Comparison of ENCODE assay signal across 8 cellular contexts in genomic region chr22:19631899-19632670, GRCh38.
DNase-seq lines count a peak whose midpoint lies in the region; ATAC-seq and TF ChIP-seq lines count a peak whose summit lies in the region.

No MANE protein-coding gene starts in this region.

- H3K4me1 Mint-ChIP-seq in glutamatergic neuron (ENCODE audit: low read depth, unreplicated experiment), result peaks cover 12% of the 10 kb centered on the region

- H3K4me3 Mint-ChIP-seq in glutamatergic neuron (ENCODE audit: unreplicated experiment), result no peak overlapping the region

- H3K27ac Mint-ChIP-seq in glutamatergic neuron (ENCODE audit: unreplicated experiment), result no peak overlapping the region

- H4K20me1 ChIP-seq in BLaER1, result no peaks in the 10 kb centered on the region

- peaks cover 7% of the 10 kb centered on the region for H3K27me3 Mint-ChIP-seq in glutamatergic neuron (ENCODE audit: unreplicated experiment)

- H3K36me3 ChIP-seq in BLaER1 (no peaks in the 10 kb centered on the region), ascending aorta (no peaks in the 10 kb centered on the region)

- peaks cover 10% of the 10 kb centered on the region for H3K4me1 ChIP-seq in BLaER1
- H3K4me1 ChIP-seq in ascending aorta, result no peaks in the 10 kb centered on the region

- H3K9me3 Mint-ChIP-seq in glutamatergic neuron (ENCODE audit: unreplicated experiment), result peaks cover 3% of the 10 kb centered on the region

- H3K9ac ChIP-seq in BLaER1, result no peak overlapping the region

- H3K27me3 ChIP-seq in BLaER1 (no peaks in the 10 kb centered on the region), ascending aorta (no peaks in the 10 kb centered on the region)

- TF ChIP-seq CTCF in glutamatergic neuron (IDR thresholded peaks at IDR 0.05; ENCODE audit: partially characterized antibody, unreplicated experiment), result peak; percentile 58
- peak in 1 of 3 experiments; percentile 21 for TF ChIP-seq CTCF in ascending aorta (IDR thresholded peaks at IDR 0.05)

- H3K27ac ChIP-seq in BLaER1, result no peak overlapping the region
- no peak overlapping the region for H3K27ac ChIP-seq in ascending aorta

- intact Hi-C loops in ascending aorta (cut with DNase I), result loop anchor here (2.0 to 10.0 kb wide), 2 partner anchors 83 to 487 kb away; partner anchors contain the start of genes ESS2 and SEPTIN5

- in situ Hi-C loops in SK-MEL-5 (cut with HindIII; ENCODE audit: low pct_unique_long_range_greater_than_20kb, low sequenced_read_pairs), result no loop called here

- H3K4me2 ChIP-seq in BLaER1, result 0 out of 2 replicates have a peak overlapping the region, but pooled peaks have one; percentile 4

- peak; percentile 14 for DNase-seq in HCEC 1CT
- DNase-seq in SK-MEL-5 (ENCODE audit: low read depth, low spot score), result peak; percentile 72
- DNase-seq in glutamatergic neuron, result no peak
- DNase-seq in ascending aorta (ENCODE audit: low spot score in 2 of 2), result no peak
- no peak for DNase-seq in hippocampal formation (lab: John Stamatoyannopoulos, UW)
- no peak for DNase-seq in DMS79 treated with DMSO at 0.1 percent for 48 hours (lab: John Stamatoyannopoulos, UW)

- no peak for ATAC-seq in HG02763 (IDR thresholded peaks at IDR 0.05; ENCODE audit: unreplicated experiment)

- H3K9me3 ChIP-seq in BLaER1, result no peaks in the 10 kb centered on the region
- no peaks in the 10 kb centered on the region for H3K9me3 ChIP-seq in ascending aorta

- H3K4me3 ChIP-seq in BLaER1 (no peak overlapping the region), ascending aorta (no peak overlapping the region)

- peaks cover 5% of the 10 kb centered on the region for H3K36me3 Mint-ChIP-seq in glutamatergic neuron (ENCODE audit: unreplicated experiment)

Comparison
In these comparisons a context has a peak if more than half of its experiments do, and no peak if none do; other contexts are left out.
1. DNase-seq: peak in HCEC 1CT (single experiment) and SK-MEL-5 (single experiment); none in glutamatergic neuron (single experiment), ascending aorta (0 of 2), hippocampal formation (0 of 2) and DMS79 treated with DMSO at 0.1 percent for 48 hours (single experiment).